Comparison of ENCODE assay signal across 9 cellular contexts in the genomic region with DNA sequence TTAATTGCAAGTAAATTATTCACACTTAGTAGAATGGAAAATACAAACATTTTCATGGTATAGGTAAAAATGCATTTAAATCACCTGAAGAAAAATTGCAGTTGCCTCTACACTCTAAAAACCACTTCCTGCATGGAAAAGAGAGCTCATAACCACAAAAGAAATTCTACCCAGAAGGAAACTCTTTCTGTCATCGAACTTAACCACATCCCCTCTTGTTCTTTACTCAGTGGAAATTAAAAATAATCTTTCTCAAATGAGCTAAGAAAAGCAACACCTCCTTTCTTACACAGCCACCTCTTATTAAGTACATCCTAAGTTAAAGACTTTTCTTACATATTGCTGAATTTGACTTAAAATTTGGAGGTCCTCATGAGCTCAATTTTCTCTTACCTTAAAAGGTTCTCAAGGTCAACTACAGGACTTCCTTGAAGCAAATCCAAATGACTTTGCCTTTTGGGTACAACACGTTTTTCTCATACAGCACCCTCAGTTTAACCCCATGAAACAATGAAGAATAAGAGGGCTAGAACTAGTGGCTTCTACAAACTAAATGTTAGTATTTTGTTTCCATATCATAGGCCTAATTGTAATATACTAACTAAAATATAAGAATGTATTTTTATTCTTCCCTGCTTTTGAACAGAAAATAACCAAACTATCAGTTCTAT.
DNase-seq lines count a peak whose midpoint lies in the region; ATAC-seq and TF ChIP-seq lines count a peak whose summit lies in the region.
"Had no signal": no experiment of that assay in that cellular context is flagged by ENCODE, and none has a peak within 500 bp of the region (broad histone marks: within the 10 kb centered on the region; RNA-seq: fewer than 3 reads in every experiment).

No MANE protein-coding gene starts in this region.

- no peak overlapping the region for H3K4me3 ChIP-seq in CD8-positive, alpha-beta T cell (ENCODE audit: low read depth, low read length)
- H3K4me3 ChIP-seq: SJSA1 had no signal

- no peak overlapping the region for H3K27ac ChIP-seq in CD8-positive, alpha-beta T cell (ENCODE audit: low read depth, low read length)
- H3K27ac ChIP-seq: SJSA1 had no signal

- H3K36me3 ChIP-seq in CD8-positive, alpha-beta T cell (ENCODE audit: insufficient read depth, low read length), result no peaks in the 10 kb centered on the region
- H3K36me3 ChIP-seq: SJSA1 had no signal

- no peaks in the 10 kb centered on the region for H3K9me3 Mint-ChIP-seq in CD8-positive, alpha-beta T cell
- peaks cover 2% of the 10 kb centered on the region for H3K9me3 Mint-ChIP-seq in activated CD4-positive, alpha-beta memory T cell treated with anti-CD3 and anti-CD28 coated beads for 36 hours

- H3K27me3 Mint-ChIP-seq in CD8-positive, alpha-beta T cell (ENCODE audit: low read depth), result no peaks in the 10 kb centered on the region
- H3K27me3 Mint-ChIP-seq in activated CD4-positive, alpha-beta memory T cell treated with anti-CD3 and anti-CD28 coated beads for 36 hours, result peaks cover 6% of the 10 kb centered on the region

- ATAC-seq in CD8-positive, alpha-beta T cell, result peak; percentile 84
- ATAC-seq in GM19395 (IDR thresholded peaks at IDR 0.05; ENCODE audit: unreplicated experiment) (peak; percentile 92), HG03139 (IDR thresholded peaks at IDR 0.05; ENCODE audit: unreplicated experiment) (peak; percentile 85)

- no peaks in the 10 kb centered on the region for H3K9me3 ChIP-seq in CD8-positive, alpha-beta T cell (ENCODE audit: low read length)
- H3K9me3 ChIP-seq: SJSA1 had no signal

- peak overlapping the region; percentile 9 for H3K27ac Mint-ChIP-seq in CD8-positive, alpha-beta T cell
- H3K27ac Mint-ChIP-seq in activated CD4-positive, alpha-beta memory T cell treated with anti-CD3 and anti-CD28 coated beads for 36 hours, result peak overlapping the region; percentile 89

- no peak for TF ChIP-seq CTCF in CD8-positive, alpha-beta T cell (IDR thresholded peaks at IDR 0.05)

- POLR2A ChIA-PET in CD8-positive, alpha-beta T cell (lab: Charles Lee), result interaction anchor here (0.8 to 1.4 kb wide), 3 partner anchors 12 to 110 kb away, joined by 3 to 4 read pairs (median 3); no protein-coding TSS in a partner anchor
- POLR2A ChIA-PET in activated CD4-positive, alpha-beta memory T cell treated with anti-CD3 and anti-CD28 coated beads for 36 hours (lab: Charles Lee), result interaction anchor here (1.1 kb wide), 1 partner anchor 91 kb away, joined by 3 read pairs; no protein-coding TSS in a partner anchor

- no peaks in the 10 kb centered on the region for H3K27me3 ChIP-seq in CD8-positive, alpha-beta T cell (ENCODE audit: insufficient read depth, low read length)
- H3K27me3 ChIP-seq: SJSA1 had no signal

- CTCF ChIA-PET in CD8-positive, alpha-beta T cell (lab: Charles Lee), result no interaction called here
- CTCF ChIA-PET in activated CD4-positive, alpha-beta memory T cell treated with anti-CD3 and anti-CD28 coated beads for 36 hours (lab: Charles Lee), result interaction anchor here (1.0 to 1.4 kb wide), 4 partner anchors 45 to 106 kb away, joined by 3 to 5 read pairs (median 3); no protein-coding TSS in a partner anchor

- peaks cover 42% of the 10 kb centered on the region for H3K4me1 ChIP-seq in CD8-positive, alpha-beta T cell (ENCODE audit: insufficient read depth, low read length)
- H3K4me1 ChIP-seq: SJSA1 had no signal

- peaks cover 59% of the 10 kb centered on the region for H3K4me1 Mint-ChIP-seq in CD8-positive, alpha-beta T cell (ENCODE audit: low read depth)
- peaks cover 63% of the 10 kb centered on the region for H3K4me1 Mint-ChIP-seq in activated CD4-positive, alpha-beta memory T cell treated with anti-CD3 and anti-CD28 coated beads for 36 hours (ENCODE audit: low read depth)

- intact Hi-C loops in CD8-positive, alpha-beta T cell (cut with DNase I, micrococcal nuclease), result loop anchor here in 1 of 2 experiments (10.0 kb wide), 1 partner anchor 108 kb away; a partner anchor contains a TSS
- intact Hi-C loops in activated CD4-positive, alpha-beta memory T cell treated with anti-CD3 and anti-CD28 coated beads for 36 hours (cut with micrococcal nuclease), result loop anchor here (1.0 to 2.0 kb wide), 7 partner anchors 31 to 215 kb away; no protein-coding TSS in a partner anchor

- H3K36me3 Mint-ChIP-seq in CD8-positive, alpha-beta T cell, result no peaks in the 10 kb centered on the region
- peaks cover 4% of the 10 kb centered on the region for H3K36me3 Mint-ChIP-seq in activated CD4-positive, alpha-beta memory T cell treated with anti-CD3 and anti-CD28 coated beads for 36 hours

- H3K4me3 Mint-ChIP-seq in CD8-positive, alpha-beta T cell, result peak overlapping the region; percentile 32
- peak overlapping the region; percentile 57 for H3K4me3 Mint-ChIP-seq in activated CD4-positive, alpha-beta memory T cell treated with anti-CD3 and anti-CD28 coated beads for 36 hours

- DNase-seq in CD8-positive, alpha-beta T cell, result no peak
- no peak for DNase-seq in activated CD4-positive, alpha-beta memory T cell treated with anti-CD3 and anti-CD28 coated beads for 36 hours
- DNase-seq in NCI-H2227 treated with DMSO at 0.1 percent for 48 hours (lab: John Stamatoyannopoulos, UW) (no peak), AG08395 (ENCODE audit: low spot score) (no peak), middle frontal gyrus (ENCODE audit: extremely low spot score, low spot score) (no peak)
- DNase-seq in NK-92 treated with Interleukin-12 subunit alpha and Interleukin-12 subunit beta, amount 100 ng/mL, for 24 hours (lab: John Stamatoyannopoulos, UW), result no peak
